Comparison of ENCODE assay signal across 21 cellular contexts in genomic region chr4:27018076-27018475, GRCh38.
"Had no signal": no experiment of that assay in that cellular context is flagged by ENCODE, and none has a peak within 500 bp of the region (broad histone marks: within the 10 kb centered on the region; RNA-seq: fewer than 3 reads in every experiment).

No MANE protein-coding gene starts in this region.

- H3K36me3 ChIP-seq: ovary had no signal

- ATAC-seq: effector memory CD8-positive, alpha-beta T cell; heart right ventricle; mucosa of descending colon; psoas muscle; right cardiac atrium; SK-N-SH treated with all-trans-retinoic acid at 6 μM for 48 hours had no signal

- H3K27me3 Mint-ChIP-seq: activated CD4-positive, alpha-beta T cell treated with anti-CD3 and anti-CD28 coated beads, Interleukin-2, amount 10 ng/mL, durations not matched to agents 24 days and 14 days; effector memory CD8-positive, alpha-beta T cell; naive B cell had no signal

- H3K4me1 ChIP-seq: esophagus squamous epithelium, heart right ventricle, psoas muscle, tibial artery, vagina had no signal

- H3K27me3 ChIP-seq: esophagus squamous epithelium, heart right ventricle, ovary, tibial artery, vagina had no signal

- H3K9me3 Mint-ChIP-seq: activated CD4-positive, alpha-beta T cell treated with anti-CD3 and anti-CD28 coated beads, Interleukin-2, amount 10 ng/mL, durations not matched to agents 24 days and 14 days; effector memory CD8-positive, alpha-beta T cell had no signal

- H3K4me3 Mint-ChIP-seq: activated CD4-positive, alpha-beta T cell treated with anti-CD3 and anti-CD28 coated beads, Interleukin-2, amount 10 ng/mL, durations not matched to agents 24 days and 14 days; effector memory CD8-positive, alpha-beta T cell; naive B cell had no signal

- H3K27ac Mint-ChIP-seq: activated CD4-positive, alpha-beta T cell treated with anti-CD3 and anti-CD28 coated beads, Interleukin-2, amount 10 ng/mL, durations not matched to agents 24 days and 14 days had no signal

- H3K9me3 ChIP-seq: esophagus squamous epithelium, mucosa of descending colon, ovary, psoas muscle, tibial artery, vagina had no signal

- H3K4me3 ChIP-seq: esophagus squamous epithelium, heart right ventricle, mucosa of descending colon, ovary, psoas muscle, tibial artery, vagina had no signal

- DNase-seq: activated CD4-positive, alpha-beta T cell treated with anti-CD3 and anti-CD28 coated beads, Interleukin-2, amount 10 ng/mL, durations not matched to agents 24 days and 14 days; activated CD4-positive, CD25-positive, alpha-beta regulatory T cell; activated naive CD4-positive, alpha-beta T cell treated with anti-CD3 and anti-CD28 coated beads, Interleukin-2, amount 50 U/mL, for 16 hours; amygdala; caudate nucleus; effector memory CD8-positive, alpha-beta T cell; esophagus squamous epithelium; heart right ventricle; mesenchymal stem cell; mucosa of descending colon; naive B cell; ovary; psoas muscle; right cardiac atrium; stimulated activated CD4-positive, alpha-beta T cell treated with anti-CD3 and anti-CD28 coated beads, Interleukin-2, amount 100 ng/mL, for 48 hours; substantia nigra; T-helper 1 cell; T1000; tibial artery had no signal

- H3K27ac ChIP-seq: esophagus squamous epithelium, heart right ventricle, ovary, psoas muscle, tibial artery, vagina had no signal
